21 cellular contexts compared by ENCODE assay signal in the genomic region with DNA sequence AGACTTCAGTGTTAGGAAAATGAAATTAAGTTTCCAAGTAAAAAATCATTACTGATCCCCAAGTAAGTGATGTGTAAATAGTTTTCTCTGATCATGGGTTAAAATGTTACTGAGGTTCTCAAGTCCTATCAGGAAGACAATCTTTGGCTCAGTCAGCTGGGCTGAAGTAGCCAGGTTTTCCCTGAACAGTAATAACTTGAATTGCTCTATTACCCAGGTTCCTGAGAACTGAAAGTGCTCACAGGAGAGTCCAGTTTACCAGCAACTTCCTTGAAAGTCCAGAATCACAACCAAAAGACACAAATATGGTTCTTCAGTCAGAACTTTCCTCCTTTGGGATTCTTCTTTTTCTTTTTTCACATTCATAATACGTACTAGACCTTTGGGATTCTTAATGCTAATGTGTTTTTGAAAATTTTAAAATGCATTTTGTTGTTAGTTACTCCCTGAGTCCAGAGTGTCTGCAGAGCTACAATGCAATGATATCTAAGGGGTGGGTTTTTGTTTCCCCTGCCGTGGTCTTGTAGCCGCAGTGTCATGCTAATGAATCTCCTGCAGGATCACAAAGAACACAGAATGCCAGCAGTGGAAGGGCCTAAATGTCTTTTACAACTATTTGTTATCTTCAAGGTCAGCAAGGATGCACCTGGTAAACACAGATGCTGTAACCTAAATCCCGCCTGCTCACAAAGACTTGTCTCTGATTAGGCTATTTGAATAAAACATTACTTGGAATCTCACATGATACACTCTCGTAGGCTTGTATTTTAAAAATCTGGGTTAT.
DNase-seq lines count a peak whose midpoint lies in the region; ATAC-seq, FAIRE-seq and TF ChIP-seq lines count a peak whose summit lies in the region.
"Had no signal": no experiment of that assay in that cellular context is flagged by ENCODE, and none has a peak within 500 bp of the region (broad histone marks: within the 10 kb centered on the region; RNA-seq: fewer than 3 reads in every experiment).

No MANE protein-coding gene starts in this region.

- H3K4me1 ChIP-seq in HUES48 (ENCODE audit: control insufficient read depth, insufficient read depth, low read length), result peaks cover 23% of the 10 kb centered on the region
- H3K4me1 ChIP-seq in hepatocyte (ENCODE audit: insufficient read depth), result no peaks in the 10 kb centered on the region
- H3K4me1 ChIP-seq in small intestine (ENCODE audit: control insufficient read depth in 2 of 2, insufficient read depth in 1 of 2, low read depth in 1 of 2, low read length in 1 of 2), result no peaks in the 10 kb centered on the region
- H3K4me1 ChIP-seq in pancreas, result peaks cover 0 to 4% (median 0%) of the 10 kb centered on the region in 3 donors
- no peaks in the 10 kb centered on the region for H3K4me1 ChIP-seq in gastroesophageal sphincter
- H3K4me1 ChIP-seq: BLaER1 had no signal

- 41% methylated on average over 5 of the region's 5 CpGs for WGBS in hepatocyte (ENCODE audit: low lambda C conversion rate, missing lambda C conversion rate)
- 64 to 79% (median 79%) methylated on average over 5 of the region's 5 CpGs for WGBS in small intestine, 3 donors
- 76 to 84% methylated on average over 5 of the region's 5 CpGs for WGBS in pancreas, 2 donors
- 84 to 92% methylated on average over 5 of the region's 5 CpGs for WGBS in gastroesophageal sphincter (ENCODE audit: low coverage in 1 of 2), 2 donors

- H3K36me3 Mint-ChIP-seq in natural killer cell, result no peaks in the 10 kb centered on the region
- H3K36me3 Mint-ChIP-seq: CD4-positive, alpha-beta memory T cell had no signal

- intact Hi-C loops in pancreas (cut with DNase I) (no loop called here), natural killer cell (cut with micrococcal nuclease) (no loop called here)

- no peak overlapping the region for H2AFZ ChIP-seq in hepatocyte

- H3K36me3 ChIP-seq in HUES48 (ENCODE audit: control insufficient read depth, insufficient read depth, low read length) (no peaks in the 10 kb centered on the region), hepatocyte (replicated peaks; ENCODE audit: insufficient read depth, low read depth) (no peaks in the 10 kb centered on the region), small intestine (ENCODE audit: control insufficient read depth in 2 of 2, insufficient read depth in 2 of 2, low read length in 2 of 2) (no peaks in the 10 kb centered on the region), pancreas (no peaks in the 10 kb centered on the region), gastroesophageal sphincter (no peaks in the 10 kb centered on the region)
- H3K36me3 ChIP-seq: BLaER1 had no signal

- H3K9ac ChIP-seq in HUES48 (ENCODE audit: low read depth, low read length), result no peak overlapping the region
- H3K9ac ChIP-seq: BLaER1 had no signal

- no peak for FAIRE-seq in small intestine (lab: Jason Lieb, UNC)
- FAIRE-seq in pancreas (lab: Jason Lieb, UNC), result no peak
- FAIRE-seq: GM12891, GM18507 had no signal

- H3K27me3 Mint-ChIP-seq in natural killer cell (ENCODE audit: low read depth in 2 of 2), result no peaks in the 10 kb centered on the region

- H3K9me3 ChIP-seq in HUES48 (ENCODE audit: control insufficient read depth, insufficient read depth, low read length) (no peaks in the 10 kb centered on the region), hepatocyte (ENCODE audit: low read depth) (no peaks in the 10 kb centered on the region), small intestine (ENCODE audit: control insufficient read depth, low read depth) (no peaks in the 10 kb centered on the region), pancreas (no peaks in the 10 kb centered on the region), gastroesophageal sphincter (no peaks in the 10 kb centered on the region)
- H3K9me3 ChIP-seq: BLaER1 had no signal

- no peaks in the 10 kb centered on the region for H3K27me3 ChIP-seq in HUES48 (ENCODE audit: control insufficient read depth, insufficient read depth, low read length)
- no peaks in the 10 kb centered on the region for H3K27me3 ChIP-seq in hepatocyte
- no peaks in the 10 kb centered on the region for H3K27me3 ChIP-seq in small intestine (ENCODE audit: control insufficient read depth in 2 of 2, insufficient read depth in 2 of 2, low read length in 2 of 2)
- H3K27me3 ChIP-seq in pancreas, result no peaks in the 10 kb centered on the region
- H3K27me3 ChIP-seq in gastroesophageal sphincter, result no peaks in the 10 kb centered on the region
- H3K27me3 ChIP-seq: BLaER1 had no signal

- TF ChIP-seq EP300 in gastroesophageal sphincter (IDR thresholded peaks at IDR 0.05), result no peak

- H3K4me2 ChIP-seq in hepatocyte, result peak overlapping the region; percentile 30
- H3K4me2 ChIP-seq: BLaER1 had no signal

- no peak for ATAC-seq in pancreas
- no peak for ATAC-seq in natural killer cell
- ATAC-seq in gastroesophageal sphincter, result no peak

- H3K27ac Mint-ChIP-seq in natural killer cell, result no peak overlapping the region
- H3K27ac Mint-ChIP-seq: CD4-positive, alpha-beta memory T cell had no signal

- peaks cover 6 to 7% of the 10 kb centered on the region in 2 donors for H3K9me3 Mint-ChIP-seq in natural killer cell

- no peak for DNase-seq in hepatocyte (ENCODE audit: low spot score)
- peak; percentile 63 for DNase-seq in iPS-NIHi7 (ENCODE audit: extremely low spot score)
- peak; percentile 30 for DNase-seq in small intestine
- no peak for DNase-seq in pancreas
- no peak for DNase-seq in NCI-H748 (lab: John Stamatoyannopoulos, UW; ENCODE audit: unreplicated experiment)
- no peak for DNase-seq in natural killer cell
- DNase-seq: Calu3; CD4-positive, alpha-beta memory T cell; MM.1S; NCI-H1092; NCI-H146; NCI-H2081; NCI-H774; SHP77 had no signal

- no peaks in the 10 kb centered on the region for H3K4me1 Mint-ChIP-seq in natural killer cell
- H3K4me1 Mint-ChIP-seq: CD4-positive, alpha-beta memory T cell had no signal

- no peak for TF ChIP-seq POLR2A in gastroesophageal sphincter (IDR thresholded peaks at IDR 0.05)

- H3K4me3 Mint-ChIP-seq in natural killer cell, result no peak overlapping the region
- H3K4me3 Mint-ChIP-seq: CD4-positive, alpha-beta memory T cell had no signal

- no peaks in the 10 kb centered on the region for H4K20me1 ChIP-seq in hepatocyte (ENCODE audit: insufficient read depth, poor library complexity, severe bottlenecking)
- H4K20me1 ChIP-seq: BLaER1 had no signal

- H3K27ac ChIP-seq in HUES48 (ENCODE audit: low read depth, low read length) (peak overlapping the region; percentile 59), hepatocyte (no peak overlapping the region), small intestine (ENCODE audit: low read depth in 1 of 2, low read length in 1 of 2) (no peak overlapping the region), pancreas (no peak overlapping the region), gastroesophageal sphincter (no peak overlapping the region)
- H3K27ac ChIP-seq: BLaER1, HL-60, SK-N-MC had no signal

- TF ChIP-seq CTCF in hepatocyte (IDR thresholded peaks at IDR 0.05; ENCODE audit: poor library complexity), result no peak
- no peak for TF ChIP-seq CTCF in pancreas (IDR thresholded peaks at IDR 0.05)
- TF ChIP-seq CTCF in natural killer cell (IDR thresholded peaks at IDR 0.05), result no peak
- TF ChIP-seq CTCF in gastroesophageal sphincter (IDR thresholded peaks at IDR 0.05), result no peak

- H3K4me3 ChIP-seq in HUES48 (ENCODE audit: low read depth, low read length), result 0 out of 2 replicates have a peak overlapping the region, but pooled peaks have one; percentile 23
- no peak overlapping the region for H3K4me3 ChIP-seq in hepatocyte
- no peak overlapping the region for H3K4me3 ChIP-seq in small intestine (ENCODE audit: low read depth in 1 of 2, low read length in 2 of 2)
- no peak overlapping the region for H3K4me3 ChIP-seq in pancreas
- H3K4me3 ChIP-seq in gastroesophageal sphincter, result no peak overlapping the region
- H3K4me3 ChIP-seq: BLaER1, SK-N-MC had no signal

- no peaks in the 10 kb centered on the region for H3K9me2 ChIP-seq in hepatocyte (replicated peaks; ENCODE audit: insufficient read depth)

- no peaks in the 10 kb centered on the region for H3K79me2 ChIP-seq in hepatocyte

Comparison
In these comparisons a context has a peak if more than half of its experiments do, and no peak if none do; other contexts are left out.
1. DNase-seq: peak in iPS-NIHi7 (single experiment) and small intestine (single experiment); none in hepatocyte (single experiment), pancreas (0 of 6), NCI-H748 (single experiment) and natural killer cell (single experiment).